In the genomic region with DNA sequence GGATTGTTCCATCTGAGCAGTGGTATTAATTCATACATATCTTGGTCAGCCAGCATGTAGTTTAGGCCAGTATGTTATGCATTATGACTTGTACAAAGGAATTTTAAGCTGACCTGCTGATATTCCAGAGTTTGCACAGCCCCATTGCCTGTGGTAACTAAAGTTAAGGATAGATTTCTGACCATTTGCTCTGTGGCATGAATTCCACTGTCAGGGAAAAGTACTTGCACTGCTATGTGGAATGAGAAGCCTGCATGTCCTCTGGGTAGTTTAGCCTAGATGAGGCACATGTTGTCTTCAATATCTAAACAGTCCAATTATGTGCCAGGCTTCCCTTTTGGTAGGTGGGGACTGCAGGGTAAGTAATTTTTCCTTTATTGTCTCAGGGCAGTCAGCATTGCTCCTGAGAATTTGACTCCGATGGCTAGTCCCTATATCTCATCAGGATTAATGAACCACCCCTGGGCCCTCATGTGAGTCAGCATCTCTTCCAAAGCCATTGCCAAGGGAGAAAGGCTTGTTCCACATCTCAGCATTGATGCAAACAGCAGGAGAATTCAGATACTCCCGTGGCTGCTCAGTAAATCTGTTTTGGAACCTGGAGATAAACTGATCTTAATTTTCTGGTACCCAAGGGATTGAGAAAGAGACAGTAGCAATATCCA, we compare ENCODE assay signal across 1 cellular context.
TF ChIP-seq lines count a peak whose summit lies in the region.

No MANE protein-coding gene starts in this region.

TF ChIP-seq in IMR-90, 13 proteins besides CTCF, POLR2A, EP300 and RAD21:
- TF ChIP-seq NFE2L2 (IDR thresholded peaks at IDR 0.05; ENCODE audit: low read depth, low read length) (no peak), ELK1 (IDR thresholded peaks at IDR 0.05; ENCODE audit: borderline replicate concordance, low read depth, low read length) (no peak), BHLHE40 (IDR thresholded peaks at IDR 0.05; ENCODE audit: low read depth, low read length) (no peak), SMC3 (IDR thresholded peaks at IDR 0.05; ENCODE audit: low read depth, low read length) (no peak), CEBPB (IDR thresholded peaks at IDR 0.05; ENCODE audit: low read depth, low read length) (no peak), FOS (IDR thresholded peaks at IDR 0.05; ENCODE audit: low read depth, low read length) (no peak), CHD1 (IDR thresholded peaks at IDR 0.05; ENCODE audit: low read depth, low read length) (no peak), MAZ (IDR thresholded peaks at IDR 0.05; ENCODE audit: borderline replicate concordance, low read depth, low read length) (no peak), MXI1 (IDR thresholded peaks at IDR 0.05; ENCODE audit: borderline replicate concordance, low read depth, low read length) (no peak), MAFK (IDR thresholded peaks at IDR 0.05; ENCODE audit: low read depth, low read length) (no peak), RCOR1 (IDR thresholded peaks at IDR 0.05; ENCODE audit: insufficient replicate concordance, low read length) (no peak), RFX5 (IDR thresholded peaks at IDR 0.05; ENCODE audit: low read depth, low read length) (no peak)
- TF ChIP-seq, protein P1, sequence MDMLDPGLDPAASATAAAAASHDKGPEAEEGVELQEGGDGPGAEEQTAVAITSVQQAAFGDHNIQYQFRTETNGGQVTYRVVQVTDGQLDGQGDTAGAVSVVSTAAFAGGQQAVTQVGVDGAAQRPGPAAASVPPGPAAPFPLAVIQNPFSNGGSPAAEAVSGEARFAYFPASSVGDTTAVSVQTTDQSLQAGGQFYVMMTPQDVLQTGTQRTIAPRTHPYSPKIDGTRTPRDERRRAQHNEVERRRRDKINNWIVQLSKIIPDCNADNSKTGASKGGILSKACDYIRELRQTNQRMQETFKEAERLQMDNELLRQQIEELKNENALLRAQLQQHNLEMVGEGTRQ (IDR thresholded peaks at IDR 0.05; ENCODE audit: low read depth, low read length), result no peak
